In the genomic region with DNA sequence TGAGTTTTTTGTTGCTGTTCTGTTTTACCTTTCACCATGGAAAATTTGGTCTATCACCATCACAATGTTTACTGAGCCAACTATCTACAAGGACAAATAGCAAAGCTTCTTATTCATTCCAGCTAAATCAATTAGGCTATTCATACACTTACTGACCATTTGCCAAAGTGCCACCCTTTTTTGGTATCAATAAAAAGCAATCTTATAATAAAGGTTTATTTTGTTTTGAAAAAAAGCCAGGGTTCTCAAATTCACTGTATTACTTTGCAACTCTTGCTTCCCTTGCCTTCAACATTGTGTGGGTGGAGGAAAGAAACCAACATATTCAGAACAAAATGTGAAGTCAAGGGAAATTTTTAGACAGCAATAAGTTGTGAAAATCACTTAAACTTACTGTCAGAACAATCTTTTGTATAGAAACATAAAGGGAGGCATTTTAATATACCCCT, we compare ENCODE assay signal across 18 cellular contexts. TPM values are rescaled to one million over a fixed set of nuclear protein-coding genes. Genes with fewer than 3 reads are reported as not detected.
DNase-seq lines count a peak whose midpoint lies in the region; ATAC-seq, FAIRE-seq and TF ChIP-seq lines count a peak whose summit lies in the region.
"Had no signal": no experiment of that assay in that cellular context is flagged by ENCODE, and none has a peak within 500 bp of the region (broad histone marks: within the 10 kb centered on the region; RNA-seq: fewer than 3 reads in every experiment).

No MANE protein-coding gene starts in this region.

- no peak overlapping the region for H2AFZ ChIP-seq in GM23338

- peak overlapping the region; percentile 41 for H3K4me2 ChIP-seq in GM23338

- H3K27ac ChIP-seq in GM23338 (ENCODE audit: low read depth) (peak overlapping the region; percentile 7; the same call in 1 of the 2 replicates), pancreas (no peak overlapping the region)
- H3K27ac ChIP-seq: C4-2B, esophagus muscularis mucosa had no signal

- no peaks in the 10 kb centered on the region for H3K9me3 Mint-ChIP-seq in GM23338
- no peaks in the 10 kb centered on the region for H3K9me3 Mint-ChIP-seq in central memory CD8-positive, alpha-beta T cell
- H3K9me3 Mint-ChIP-seq: dendritic cell treated with granulocyte-macrophage colony-stimulating factor and Interleukin-4, amounts not matched to agents 40 ng/mL and 50 ng/mL, for 4 days had no signal

- no peaks in the 10 kb centered on the region for H3K9me2 ChIP-seq in GM23338 (ENCODE audit: insufficient read depth)

- H3K4me1 ChIP-seq in GM23338 (ENCODE audit: insufficient read depth): peaks cover 56% of the 10 kb centered on the region
- peaks cover 4 to 31% (median 28%) of the 10 kb centered on the region in 3 donors for H3K4me1 ChIP-seq in pancreas

- DNase-seq in activated CD4-positive, CD25-positive, alpha-beta regulatory T cell (lab: John Stamatoyannopoulos, UW): no peak
- DNase-seq in GM23338 (ENCODE audit: low spot score) (no peak), pancreas (no peak), left ventricle myocardium superior (no peak)
- no peak for DNase-seq in central memory CD8-positive, alpha-beta T cell (ENCODE audit: low spot score in 2 of 2)
- DNase-seq: 8988T; activated CD8-positive, alpha-beta memory T cell treated with anti-CD3 and anti-CD28 coated beads, Interleukin-2, amount 50 U/mL, for 4 hours; naive thymus-derived CD8-positive, alpha-beta T cell; NCI-H2029; NCI-H524; SW 1271 had no signal

- intact Hi-C loops in pancreas (cut with DNase I) (no loop called here), left ventricle myocardium superior (cut with micrococcal nuclease) (no loop called here)

- H3K27me3 ChIP-seq in GM23338 (ENCODE audit: insufficient read depth) (no peaks in the 10 kb centered on the region), pancreas (no peaks in the 10 kb centered on the region)
- H3K27me3 ChIP-seq: esophagus muscularis mucosa had no signal

- peak overlapping the region; percentile 86 for H3K27ac Mint-ChIP-seq in GM23338
- H3K27ac Mint-ChIP-seq in central memory CD8-positive, alpha-beta T cell (ENCODE audit: low read depth): peak overlapping the region; percentile 13
- H3K27ac Mint-ChIP-seq: dendritic cell treated with granulocyte-macrophage colony-stimulating factor and Interleukin-4, amounts not matched to agents 40 ng/mL and 50 ng/mL, for 4 days had no signal

- no peaks in the 10 kb centered on the region for H3K36me3 ChIP-seq in GM23338 (ENCODE audit: insufficient read depth)
- H3K36me3 ChIP-seq in pancreas: no peaks in the 10 kb centered on the region
- H3K36me3 ChIP-seq: esophagus muscularis mucosa had no signal

- TF ChIP-seq CTCF in GM23338 (conservative IDR thresholded peaks at IDR 0.05; ENCODE audit: low read depth in 2 of 2): no peak
- TF ChIP-seq CTCF in pancreas (IDR thresholded peaks at IDR 0.05): no peak

- H3K27me3 Mint-ChIP-seq in GM23338 (ENCODE audit: insufficient read depth, low read depth, poor library complexity): no peaks in the 10 kb centered on the region
- no peaks in the 10 kb centered on the region for H3K27me3 Mint-ChIP-seq in central memory CD8-positive, alpha-beta T cell
- H3K27me3 Mint-ChIP-seq: dendritic cell treated with granulocyte-macrophage colony-stimulating factor and Interleukin-4, amounts not matched to agents 40 ng/mL and 50 ng/mL, for 4 days; naive thymus-derived CD8-positive, alpha-beta T cell had no signal

- FAIRE-seq in pancreas (lab: Jason Lieb, UNC): no peak

- peaks cover 99% of the 10 kb centered on the region for H3K79me2 ChIP-seq in GM23338 (replicated peaks; ENCODE audit: insufficient read depth)

- H3F3A ChIP-seq in GM23338 (replicated peaks; ENCODE audit: low read depth): no peaks in the 10 kb centered on the region

- peaks cover 56% of the 10 kb centered on the region for H3K4me1 Mint-ChIP-seq in GM23338
- peaks cover 15% of the 10 kb centered on the region for H3K4me1 Mint-ChIP-seq in central memory CD8-positive, alpha-beta T cell

- H3K9me3 ChIP-seq in pancreas: no peaks in the 10 kb centered on the region
- H3K9me3 ChIP-seq: esophagus muscularis mucosa had no signal

- H3K4me3 ChIP-seq in GM23338: no peak overlapping the region
- H3K4me3 ChIP-seq in pancreas: no peak overlapping the region
- H3K4me3 ChIP-seq: esophagus muscularis mucosa had no signal

- H3K36me3 Mint-ChIP-seq in GM23338 (ENCODE audit: low read depth): peaks cover 10% of the 10 kb centered on the region; the same call in 2 of the 3 replicates
- H3K36me3 Mint-ChIP-seq in central memory CD8-positive, alpha-beta T cell (ENCODE audit: insufficient read depth): peaks cover 9% of the 10 kb centered on the region

- peak overlapping the region; percentile 19; the same call in 1 of the 3 replicates for H3K4me3 Mint-ChIP-seq in GM23338
- no peak overlapping the region for H3K4me3 Mint-ChIP-seq in central memory CD8-positive, alpha-beta T cell
- H3K4me3 Mint-ChIP-seq: dendritic cell treated with granulocyte-macrophage colony-stimulating factor and Interleukin-4, amounts not matched to agents 40 ng/mL and 50 ng/mL, for 4 days had no signal

- peak; percentile 32 to 55 for ATAC-seq in activated CD4-positive, CD25-positive, alpha-beta regulatory T cell treated with anti-CD3 and anti-CD28 coated beads, Interleukin-2, amount 50 U/mL, for 24 hours
- ATAC-seq in GM23338 (no peak), pancreas (peak in 3 of 4 donors; percentile 30 to 63 (median 52)), left ventricle myocardium superior (no peak), HG03457 (IDR thresholded peaks at IDR 0.05; ENCODE audit: unreplicated experiment) (no peak), GM18861 (IDR thresholded peaks at IDR 0.05; ENCODE audit: unreplicated experiment) (no peak)
- no peak for ATAC-seq in central memory CD8-positive, alpha-beta T cell (replicated peaks; ENCODE audit: extremely low read depth, poor library complexity, severe bottlenecking)
- ATAC-seq: left lobe of liver; naive thymus-derived CD8-positive, alpha-beta T cell had no signal

- H4K20me1 ChIP-seq in GM23338 (replicated peaks; ENCODE audit: insufficient read depth): peaks cover 14% of the 10 kb centered on the region

TF ChIP-seq in GM23338, 12 proteins besides CTCF, POLR2A, EP300 and RAD21 (continues in another document):
- TF ChIP-seq ZNF114 (CRISPR knock-in tag; IDR thresholded peaks at IDR 0.05): no peak
- no peak for TF ChIP-seq STAT1 (IDR thresholded peaks at IDR 0.05; ENCODE audit: unreplicated experiment)
- no peak for TF ChIP-seq ZNF331 (CRISPR knock-in tag; IDR thresholded peaks at IDR 0.05; ENCODE audit: low read depth)
- TF ChIP-seq EZH2phosphoT487 (IDR thresholded peaks at IDR 0.05; ENCODE audit: unreplicated experiment): no peak

RNA-seq across cellular contexts. Expression of gene PELI1, which starts 15.3 kb away (rescaled TPM):
- 56.6 and 61.8 TPM in 2 replicates for total RNA-seq in GM23338 (2014; rRNA removed; shearing (Covaris generic))
- 25.9 and 32.4 TPM in 2 replicates for polyA plus RNA-seq in GM23338 (2016; fragmentation: Nextera tagmentation; extraction: Ambion mirVana)
- total RNA-seq in pancreas: 10 to 100 TPM in 4 of 6 donors, 1 to 10 TPM in 2; 5.5 to 15.9 (median 11.3) TPM
- polyA plus RNA-seq in pancreas: 1 to 10 TPM; 5.7 to 8.0 TPM
- 8.2 TPM for total RNA-seq in left ventricle myocardium superior

Comparison
In these comparisons a context has a peak if more than half of its experiments do, and no peak if none do; other contexts are left out.
1. ATAC-seq: peak in activated CD4-positive, CD25-positive, alpha-beta regulatory T cell treated with anti-CD3 and anti-CD28 coated beads, Interleukin-2, amount 50 U/mL, for 24 hours (2 of 2) and pancreas (3 of 4); none in GM23338 (single experiment), central memory CD8-positive, alpha-beta T cell (single experiment), left ventricle myocardium superior (single experiment), HG03457 (single experiment) and GM18861 (single experiment).